In the genomic region with DNA sequence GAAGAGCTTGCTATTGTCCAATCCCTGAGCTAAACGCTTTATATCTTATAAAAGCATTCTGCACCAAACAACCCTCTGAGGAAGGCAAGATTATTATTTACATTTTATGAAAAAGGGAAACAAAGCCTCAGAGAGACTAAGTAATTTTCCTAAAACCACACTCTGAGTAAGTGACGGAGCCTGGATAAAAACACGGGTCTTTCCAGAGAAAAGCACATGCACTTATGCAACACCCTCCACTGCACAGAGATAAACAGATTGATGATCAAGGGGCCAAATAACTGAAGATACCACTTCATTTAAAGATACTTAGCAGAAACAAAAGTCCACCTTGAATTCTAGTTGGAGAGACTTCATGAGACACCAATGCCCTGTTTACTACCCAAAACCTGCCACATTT, we compare ENCODE assay signal across 21 cellular contexts.
"Had no signal": no experiment of that assay in that cellular context is flagged by ENCODE, and none has a peak within 500 bp of the region (broad histone marks: within the 10 kb centered on the region; RNA-seq: fewer than 3 reads in every experiment).

No MANE protein-coding gene starts in this region.

- H3K4me3 ChIP-seq: hepatocyte, left lung, lower lobe of right lung, ovary, psoas muscle, right lobe of liver, thoracic aorta, tibial nerve, upper lobe of right lung, uterus had no signal

- H3K36me3 ChIP-seq: esophagus squamous epithelium, heart left ventricle, left lung, lower lobe of right lung, ovary, right lobe of liver, thoracic aorta, tibial nerve, upper lobe of right lung, uterus had no signal

- H3K4me1 ChIP-seq: left lung, lower lobe of right lung, psoas muscle, right lobe of liver, upper lobe of right lung had no signal

- H3K27ac ChIP-seq: hepatocyte, left lung, lower lobe of right lung, ovary, psoas muscle, right lobe of liver, thoracic aorta, upper lobe of right lung had no signal

- DNase-seq: dermis blood vessel endothelial cell; effector memory CD4-positive, alpha-beta T cell; esophagus squamous epithelium; heart left ventricle; kidney; left lung; lower lobe of right lung; natural killer cell; occipital lobe; ovary; posterior cingulate gyrus; psoas muscle; right lobe of liver; stimulated activated CD4-positive, alpha-beta T cell treated with anti-CD3 and anti-CD28 coated beads, Interleukin-4, amount 100 ng/mL, for 4 hours; stimulated activated naive CD8-positive, alpha-beta T cell treated with anti-CD3 and anti-CD28 coated beads, Interleukin-15, Interleukin-2, amounts not matched to agents 100 U/mL and 50 U/mL, for 24 hours; upper lobe of right lung; uterus had no signal

- H3K9me3 ChIP-seq: esophagus squamous epithelium, left lung, lower lobe of right lung, ovary, psoas muscle, right lobe of liver, thoracic aorta, upper lobe of right lung, uterus had no signal

- ATAC-seq: left lung; lower lobe of right lung; natural killer cell; psoas muscle; right lobe of liver; stimulated activated memory B cell treated with anti-CD40 and anti-IgM and Interleukin-4, amounts not matched to agents 10 μg/mL and 1 μg/mL and 100 μg/mL, for 72 hours; stimulated activated naive CD8-positive, alpha-beta T cell treated with anti-CD3 and anti-CD28 coated beads, Interleukin-15, Interleukin-2, amounts not matched to agents 100 U/mL and 50 U/mL, for 24 hours; upper lobe of right lung had no signal

- H3K27me3 ChIP-seq: esophagus squamous epithelium, ovary, right lobe of liver, tibial nerve, uterus had no signal
